ENCODE assay signal across 19 cellular contexts in the genomic region with DNA sequence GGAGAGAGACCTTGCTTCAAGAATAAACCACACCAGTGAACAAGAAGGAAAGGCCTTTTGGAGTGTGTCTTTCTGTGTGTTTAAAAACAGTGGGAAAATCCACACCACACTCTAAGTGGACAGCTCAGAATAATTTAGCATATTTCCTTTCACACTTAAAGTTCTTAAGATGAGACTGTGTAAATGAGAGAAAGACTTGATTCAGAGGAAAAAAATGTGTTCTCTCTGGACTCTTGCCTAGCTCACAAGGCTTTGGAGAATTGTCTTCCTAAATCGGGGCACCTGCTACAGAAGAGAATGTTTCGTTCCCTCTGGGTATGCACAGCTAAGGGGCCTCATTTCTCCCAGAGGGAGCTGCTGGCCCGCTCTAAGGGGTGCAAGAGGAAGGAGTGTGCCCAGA. TPM values are rescaled to one million over a fixed set of nuclear protein-coding genes. Genes with fewer than 3 reads are reported as not detected.
"Had no signal": no experiment of that assay in that cellular context is flagged by ENCODE, and none has a peak within 500 bp of the region (broad histone marks: within the 10 kb centered on the region; RNA-seq: fewer than 3 reads in every experiment).

No MANE protein-coding gene starts in this region.

- H3K79me2 ChIP-seq: parathyroid adenoma had no signal

- DNase-seq: activated B cell treated with CpG ODN at 0.5 μM for 24 hours; activated CD4-positive, alpha-beta T cell treated with anti-CD3 and anti-CD28 coated beads, Interleukin-2, amount 10 ng/mL, durations not matched to agents 24 days and 14 days; activated CD8-positive, alpha-beta memory T cell treated with anti-CD3 and anti-CD28 coated beads for 24 hours; activated gamma-delta T cell treated with Interleukin-2 at 50 U/mL for 16 hours; endodermal cell; erythroblast; naive B cell; stimulated activated CD4-positive, alpha-beta T cell treated with anti-CD3 and anti-CD28 coated beads, Interleukin-2, amount 100 ng/mL, for 48 hours; stimulated activated naive CD4-positive, alpha-beta T cell had no signal

- H3K4me3 ChIP-seq: cardiac muscle cell, neural progenitor cell, suprapubic skin had no signal

- H3K4me2 ChIP-seq: neural progenitor cell had no signal

- H3K27ac ChIP-seq: cardiac muscle cell, neural progenitor cell, suprapubic skin had no signal

- H3K9ac ChIP-seq: neural progenitor cell, parathyroid adenoma had no signal

- H3K4me3 Mint-ChIP-seq: activated B cell treated with CpG ODN at 0.5 μM for 24 hours; activated CD4-positive, alpha-beta T cell treated with anti-CD3 and anti-CD28 coated beads, Interleukin-2, amount 10 ng/mL, durations not matched to agents 24 days and 14 days; activated naive CD8-positive, alpha-beta T cell; endodermal cell; neural progenitor cell; T-helper 2 cell treated with Interferon-gamma antibody and Interleukin-4, amounts not matched to agents 5 μg/mL and 100 μg/mL, for 36 hours; type B pancreatic cell had no signal

- H3K27me3 Mint-ChIP-seq: activated B cell treated with CpG ODN at 0.5 μM for 24 hours; activated naive CD8-positive, alpha-beta T cell; naive B cell; type B pancreatic cell had no signal

- H3K27ac Mint-ChIP-seq: activated B cell treated with CpG ODN at 0.5 μM for 24 hours; activated CD4-positive, alpha-beta T cell treated with anti-CD3 and anti-CD28 coated beads, Interleukin-2, amount 10 ng/mL, durations not matched to agents 24 days and 14 days; endodermal cell; neural progenitor cell; T-helper 2 cell treated with Interferon-gamma antibody and Interleukin-4, amounts not matched to agents 5 μg/mL and 100 μg/mL, for 36 hours; type B pancreatic cell had no signal

- H3K9me3 Mint-ChIP-seq: activated B cell treated with CpG ODN at 0.5 μM for 24 hours; activated CD4-positive, alpha-beta T cell treated with anti-CD3 and anti-CD28 coated beads, Interleukin-2, amount 10 ng/mL, durations not matched to agents 24 days and 14 days; endodermal cell; naive B cell; neural progenitor cell; T-helper 2 cell treated with Interferon-gamma antibody and Interleukin-4, amounts not matched to agents 5 μg/mL and 100 μg/mL, for 36 hours; type B pancreatic cell had no signal

- H2AFZ ChIP-seq: neural progenitor cell, parathyroid adenoma had no signal

- H3K4me1 ChIP-seq: parathyroid adenoma had no signal

- H3K36me3 ChIP-seq: cardiac muscle cell, neural progenitor cell, suprapubic skin had no signal

- H3K36me3 Mint-ChIP-seq: naive B cell, neural progenitor cell, type B pancreatic cell had no signal

- H3K9me3 ChIP-seq: suprapubic skin had no signal

- H3K27me3 ChIP-seq: cardiac muscle cell, neural progenitor cell, suprapubic skin had no signal

RNA-seq across cellular contexts. Expression of a gene that starts 28.4 kb away (rescaled TPM):
- total RNA-seq: activated B cell treated with CpG ODN at 0.5 μM for 24 hours, cardiac muscle cell, dermis microvascular lymphatic vessel endothelial cell, endodermal cell, lung microvascular endothelial cell, renal cortical epithelial cell had no signal
- polyA plus RNA-seq: cardiac muscle cell had no signal
